ENCODE assay signal across 18 cellular contexts in the genomic region with DNA sequence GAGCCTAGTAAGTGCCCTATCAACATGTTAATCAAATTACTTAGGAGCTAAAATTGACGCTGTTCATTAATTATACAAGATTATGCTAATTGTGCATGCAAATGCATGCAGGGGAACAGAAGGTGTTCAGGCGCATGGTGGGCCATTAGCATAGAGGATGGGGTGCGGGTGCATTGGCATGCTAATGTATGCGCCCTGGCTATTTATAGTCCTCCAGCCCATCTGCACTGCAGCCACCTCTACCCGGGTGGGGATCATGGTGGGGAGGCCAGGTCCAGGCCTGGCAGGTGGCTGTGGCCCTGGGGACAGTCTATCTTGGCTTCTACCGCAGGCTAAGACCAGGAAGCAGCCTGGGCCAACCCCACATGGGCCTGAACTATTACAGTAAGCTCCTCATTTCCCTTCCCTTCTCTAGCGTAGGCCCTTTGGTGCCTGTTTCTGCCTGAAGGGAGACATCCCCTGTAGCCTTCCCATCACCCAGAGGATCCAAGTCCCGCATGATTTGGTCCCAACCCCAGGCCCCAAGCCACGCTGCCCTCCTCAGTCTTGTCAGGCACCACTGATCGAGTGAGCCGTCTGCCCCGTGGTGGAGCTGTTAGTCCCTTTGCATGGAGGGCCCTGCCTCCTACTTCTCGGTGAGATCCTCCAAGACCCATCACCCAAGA. TPM values are rescaled to one million over a fixed set of nuclear protein-coding genes. Genes with fewer than 3 reads are reported as not detected.
A peak's percentile ranks its signal among the peaks of the same experiment; 100 is the strongest.
DNase-seq lines count a peak whose midpoint lies in the region; ATAC-seq and TF ChIP-seq lines count a peak whose summit lies in the region.
"Had no signal": no experiment of that assay in that cellular context is flagged by ENCODE, and none has a peak within 500 bp of the region (broad histone marks: within the 10 kb centered on the region; RNA-seq: fewer than 3 reads in every experiment).

No MANE protein-coding gene starts in this region.

- H3K36me3 ChIP-seq in GM23338 (ENCODE audit: insufficient read depth) = no peaks in the 10 kb centered on the region
- H3K36me3 ChIP-seq in GM23248 (ENCODE audit: low read depth) = no peaks in the 10 kb centered on the region
- H3K36me3 ChIP-seq: BE2C, HAP-1, SJSA1 had no signal

- H3K4me1 Mint-ChIP-seq in GM23338 = peaks cover 20% of the 10 kb centered on the region
- H3K4me1 Mint-ChIP-seq in naive thymus-derived CD8-positive, alpha-beta T cell = peaks cover 44 to 65% (median 54%) of the 10 kb centered on the region in 4 donors

- no peak overlapping the region for H2AFZ ChIP-seq in GM23338
- H2AFZ ChIP-seq in GM23248 = no peak overlapping the region

- H3F3A ChIP-seq in GM23338 (replicated peaks; ENCODE audit: low read depth) (no peaks in the 10 kb centered on the region), GM23248 (ENCODE audit: insufficient read depth) (no peaks in the 10 kb centered on the region)

- H3K4me3 Mint-ChIP-seq in GM23338 = no peak overlapping the region
- H3K4me3 Mint-ChIP-seq in naive thymus-derived CD8-positive, alpha-beta T cell = peak overlapping the region in 2 of 10 donors; percentile 22 to 39
- H3K4me3 Mint-ChIP-seq: CD8-positive, alpha-beta memory T cell had no signal

- DNase-seq in activated effector memory CD4-positive, alpha-beta T cell treated with anti-CD3 and anti-CD28 coated beads, Interleukin-2, amount 50 U/mL, for 16 hours = peak; percentile 52
- DNase-seq in activated effector memory CD4-positive, alpha-beta T cell treated with Interleukin-2 at 50 U/mL for 16 hours = no peak
- DNase-seq in GM23338 (ENCODE audit: low spot score) (no peak), ecto neural progenitor cell (ENCODE audit: low spot score) (peak; percentile 32), GM23248 (no peak)
- no peak for DNase-seq in naive thymus-derived CD8-positive, alpha-beta T cell
- DNase-seq: BE2C; CD8-positive, alpha-beta memory T cell; DMS79 treated with DMSO at 0.1 percent for 48 hours; NCI-H1105; NCI-H2081; NCI-H446 treated with DMSO at 0.1 percent for 48 hours; NCI-H69 had no signal

- H3K36me3 Mint-ChIP-seq in GM23338 (ENCODE audit: low read depth) = no peaks in the 10 kb centered on the region
- peaks cover 0 to 2% (median 0%) of the 10 kb centered on the region in 3 donors for H3K36me3 Mint-ChIP-seq in naive thymus-derived CD8-positive, alpha-beta T cell
- H3K36me3 Mint-ChIP-seq: CD8-positive, alpha-beta memory T cell had no signal

- POLR2A ChIA-PET in naive thymus-derived CD8-positive, alpha-beta T cell (lab: Charles Lee) = interaction anchor here (0.6 to 5.0 kb wide), 5 partner anchors 10 to 127 kb away, joined by 3 to 150 read pairs (median 4); a partner anchor contains a TSS

- ATAC-seq in GM23338 (peak; percentile 67), esophagus mucosa (no peak), GM19328 (IDR thresholded peaks at IDR 0.05; ENCODE audit: unreplicated experiment) (no peak)
- ATAC-seq in naive thymus-derived CD8-positive, alpha-beta T cell = no peak
- ATAC-seq: Panc1 had no signal

- H3K27me3 ChIP-seq in GM23338 (ENCODE audit: insufficient read depth) (peaks cover 29% of the 10 kb centered on the region), GM23248 (replicated peaks; ENCODE audit: insufficient read depth) (peaks cover 28% of the 10 kb centered on the region)
- H3K27me3 ChIP-seq: BE2C, SJSA1 had no signal

- H3K4me1 ChIP-seq in GM23338 (ENCODE audit: insufficient read depth) (peaks cover 14% of the 10 kb centered on the region; the same call in 1 of the 2 replicates), GM23248 (ENCODE audit: insufficient read depth) (no peaks in the 10 kb centered on the region)
- H3K4me1 ChIP-seq: BE2C, HAP-1, SJSA1 had no signal

- no peaks in the 10 kb centered on the region for H3K9me3 ChIP-seq in GM23248 (ENCODE audit: low read depth)
- H3K9me3 ChIP-seq: BE2C, SJSA1 had no signal

- in situ Hi-C loops in GM23248 (cut with MboI) = no loop called here

- peaks cover 18% of the 10 kb centered on the region for H3K27me3 Mint-ChIP-seq in GM23338 (ENCODE audit: insufficient read depth, low read depth, poor library complexity)
- peaks cover 0 to 3% (median 0%) of the 10 kb centered on the region in 5 donors for H3K27me3 Mint-ChIP-seq in naive thymus-derived CD8-positive, alpha-beta T cell

- H3K4me2 ChIP-seq in GM23338 (no peak overlapping the region), GM23248 (ENCODE audit: unreplicated experiment) (no peak overlapping the region)

- 0 out of 2 replicates have a peak overlapping the region, but pooled peaks have one; percentile 58 for H3K27ac Mint-ChIP-seq in GM23338
- H3K27ac Mint-ChIP-seq in naive thymus-derived CD8-positive, alpha-beta T cell = peak overlapping the region; percentile 53 to 99 (median 80)

- H3K9ac ChIP-seq in GM23248 = no peak overlapping the region

- H3K27ac ChIP-seq in GM23338 (ENCODE audit: low read depth) (no peak overlapping the region), GM23248 (no peak overlapping the region)
- H3K27ac ChIP-seq: SJSA1 had no signal

- H3K9me2 ChIP-seq in GM23338 (ENCODE audit: insufficient read depth) = no peaks in the 10 kb centered on the region
- no peaks in the 10 kb centered on the region for H3K9me2 ChIP-seq in GM23248 (ENCODE audit: insufficient read depth)

- 58% methylated on average over 13 of the region's 13 CpGs for WGBS in GM23248 (ENCODE audit: low coverage in 1 of 2, low lambda C conversion rate in 2 of 2, missing lambda C conversion rate in 2 of 2), 2 experiments

- H4K20me1 ChIP-seq in GM23338 (replicated peaks; ENCODE audit: insufficient read depth) = no peaks in the 10 kb centered on the region; the same call in 1 of the 2 replicates
- H4K20me1 ChIP-seq in GM23248 (ENCODE audit: insufficient read depth) = no peaks in the 10 kb centered on the region

- TF ChIP-seq CTCF in GM23338 (conservative IDR thresholded peaks at IDR 0.05; ENCODE audit: low read depth in 2 of 2) = no peak

- no peaks in the 10 kb centered on the region for H3K79me2 ChIP-seq in GM23338 (replicated peaks; ENCODE audit: insufficient read depth)
- H3K79me2 ChIP-seq in GM23248 (ENCODE audit: insufficient read depth) = no peaks in the 10 kb centered on the region

- H3K4me3 ChIP-seq in GM23338 (no peak overlapping the region), GM23248 (no peak overlapping the region)
- H3K4me3 ChIP-seq: HAP-1, SJSA1 had no signal

- H3K9me3 Mint-ChIP-seq in GM23338 = peaks cover 10% of the 10 kb centered on the region; the same call in 2 of the 3 replicates
- H3K9me3 Mint-ChIP-seq in naive thymus-derived CD8-positive, alpha-beta T cell = no peaks in the 10 kb centered on the region
- H3K9me3 Mint-ChIP-seq: CD8-positive, alpha-beta memory T cell had no signal

TF ChIP-seq in GM23338, 12 proteins besides CTCF, POLR2A, EP300 and RAD21 (continues in another document):
- TF ChIP-seq POLR2AphosphoS5 (IDR thresholded peaks at IDR 0.05; ENCODE audit: low read depth) (no peak), CREB1 (CRISPR knock-in tag; IDR thresholded peaks at IDR 0.05; ENCODE audit: low read depth) (no peak)

RNA-seq across cellular contexts. Expression of a gene that starts 46.3 kb away (rescaled TPM):
- total RNA-seq in GM23338 (2014; rRNA removed; shearing (Covaris generic)) = 0.50 and 0.66 TPM in 2 replicates
- polyA plus RNA-seq in GM23338 (2016; fragmentation: Nextera tagmentation; extraction: Ambion mirVana) = 1.4 and 1.6 TPM in 2 replicates
- 10 to 100 TPM; 14.3 to 14.9 TPM for total RNA-seq in naive thymus-derived CD8-positive, alpha-beta T cell
- polyA plus RNA-seq in naive thymus-derived CD8-positive, alpha-beta T cell = 1 to 10 TPM in 1 of 3 donors, under 1 TPM in 2; 0.37 to 2.2 (median 0.88) TPM
- 1.7 TPM for total RNA-seq in esophagus mucosa
- total RNA-seq in GM23248 (2014; rRNA removed; shearing (Covaris generic)) = 0.76 TPM in 1 of 2 replicates, not detected in the other
- polyA plus RNA-seq in GM23248 (2016; fragmentation: Nextera tagmentation; extraction: Ambion mirVana) = 0.36 TPM in 1 of 2 replicates, not detected in the other

Comparison
In these comparisons a context has a peak if more than half of its experiments do, and no peak if none do; other contexts are left out.
1. DNase-seq: peak in activated effector memory CD4-positive, alpha-beta T cell treated with anti-CD3 and anti-CD28 coated beads, Interleukin-2, amount 50 U/mL, for 16 hours (single experiment) and ecto neural progenitor cell (single experiment); none in activated effector memory CD4-positive, alpha-beta T cell treated with Interleukin-2 at 50 U/mL for 16 hours (single experiment), GM23338 (single experiment), naive thymus-derived CD8-positive, alpha-beta T cell (0 of 10) and GM23248 (single experiment).